ENCODE assay signal across 22 cellular contexts in the genomic region with DNA sequence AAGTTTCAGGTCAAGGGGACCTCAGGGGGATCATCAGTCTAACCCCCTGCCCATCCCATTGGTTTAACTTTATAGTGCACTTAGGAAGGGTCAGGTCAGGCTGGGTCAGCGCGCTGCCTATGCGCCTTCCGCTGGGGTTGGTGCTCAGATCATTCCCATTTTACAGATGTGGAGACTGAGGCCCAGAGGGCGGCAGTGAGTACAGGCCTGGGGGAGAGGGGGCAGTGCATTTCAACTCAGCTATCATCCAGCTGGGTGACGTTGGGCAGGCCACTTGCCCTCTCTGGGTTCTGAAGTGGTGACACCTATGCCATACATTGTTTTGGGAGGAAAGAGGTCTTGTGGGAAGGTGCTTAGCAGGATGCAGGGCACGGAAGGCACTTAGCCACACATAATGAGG.
DNase-seq lines count a peak whose midpoint lies in the region; ATAC-seq, FAIRE-seq and TF ChIP-seq lines count a peak whose summit lies in the region.
"Had no signal": no experiment of that assay in that cellular context is flagged by ENCODE, and none has a peak within 500 bp of the region (broad histone marks: within the 10 kb centered on the region; RNA-seq: fewer than 3 reads in every experiment).

No MANE protein-coding gene starts in this region.

- peaks cover 9 to 55% of the 10 kb centered on the region in 2 experiments; a peak in 4 of 5 replicates for H3K27me3 ChIP-seq in K562 (ENCODE audit: control insufficient read depth in 2 of 2, insufficient read depth in 2 of 2, low read length in 2 of 2)
- H3K27me3 ChIP-seq: BLaER1 treated with 17β-estradiol and CSF1 and Interleukin-3, amounts not matched to agents 10 nM and 100 nM had no signal

- BruUV-seq in K562 (replicated peaks; lab: Mats Ljungman, UMichigan): no TSS peak

- WGBS in K562 (ENCODE audit: insufficient coverage, low coverage, missing lambda C conversion rate): 4% methylated on average over 7 of the region's 7 CpGs

- H3K27me3 Mint-ChIP-seq in stimulated activated memory B cell treated with anti-CD40 and anti-IgM and Interleukin-4, amounts not matched to agents 10 μg/mL and 1 μg/mL and 100 μg/mL, for 72 hours: no peaks in the 10 kb centered on the region
- H3K27me3 Mint-ChIP-seq: B cell; CD4-positive, alpha-beta T cell had no signal

- no peaks in the 10 kb centered on the region for H3K4me1 ChIP-seq in K562 (replicated peaks in 1 of 2; ENCODE audit: control insufficient read depth in 2 of 2, insufficient read depth in 2 of 2, low read length in 2 of 2)
- no peaks in the 10 kb centered on the region for H3K4me1 ChIP-seq in kidney (ENCODE audit: control insufficient read depth in 1 of 2, insufficient read depth in 1 of 2, low read depth in 1 of 2, low read length in 2 of 2)
- H3K4me1 ChIP-seq: A549; BLaER1 treated with 17β-estradiol and CSF1 and Interleukin-3, amounts not matched to agents 10 nM and 100 nM; Caco-2 had no signal

- no peak for TF ChIP-seq POLR2A in K562 (conservative IDR thresholded peaks at IDR 0.05)

- H3K36me3 ChIP-seq in K562 (ENCODE audit: control insufficient read depth, insufficient read depth, low read length) (no peaks in the 10 kb centered on the region), kidney (ENCODE audit: control insufficient read depth in 1 of 2, insufficient read depth in 2 of 2, low read length in 2 of 2) (no peaks in the 10 kb centered on the region)
- H3K36me3 ChIP-seq: BLaER1 treated with 17β-estradiol and CSF1 and Interleukin-3, amounts not matched to agents 10 nM and 100 nM had no signal

- FAIRE-seq in K562 (lab: Jason Lieb, UNC) (no peak), kidney (lab: Jason Lieb, UNC) (no peak), urothelium cell line (lab: Jason Lieb, UNC) (peak; percentile 81)
- FAIRE-seq: A549, D721Med, G401.6, GM12891 had no signal

- intact Hi-C loops in left ventricle myocardium superior (cut with micrococcal nuclease) (no loop called here), Right ventricle myocardium inferior (cut with DNase I) (no loop called here), K562 (cut with micrococcal nuclease) (no loop called here), kidney (cut with DNase I) (no loop called here)

- peak; percentile 4 for DNase-seq in left ventricle myocardium superior
- DNase-seq in Right ventricle myocardium inferior (ENCODE audit: missing footprints): no peak
- DNase-seq in K562 (ENCODE audit: extremely low read depth in 1 of 4, low spot score in 3 of 4): no peak
- DNase-seq in kidney: peak; percentile 25
- DNase-seq in urothelium cell line (ENCODE audit: low spot score): no peak
- DNase-seq in activated CD4-positive, alpha-beta T cell treated with anti-CD3 and anti-CD28 coated beads for 4 hours: no peak
- DNase-seq: AML-193; Caco-2; Calu3; CD4-positive, alpha-beta T cell; CD8-positive, alpha-beta T cell; DMS79 treated with DMSO at 0.1 percent for 48 hours; GF-D8 had no signal

- no peak for TF ChIP-seq RAD21 in K562 (CRISPR knock-in tag; conservative IDR thresholded peaks at IDR 0.05 in 1 of 2, IDR thresholded peaks at IDR 0.05 in 1 of 2)

- POLR2A ChIA-PET in K562 (lab: Yijun Ruan, JAX): interaction anchor here (0.6 kb wide), 1 partner anchor 434 kb away, joined by 3 read pairs; no protein-coding TSS in a partner anchor

- no peaks in the 10 kb centered on the region for H3K4me1 Mint-ChIP-seq in stimulated activated memory B cell treated with anti-CD40 and anti-IgM and Interleukin-4, amounts not matched to agents 10 μg/mL and 1 μg/mL and 100 μg/mL, for 72 hours
- H3K4me1 Mint-ChIP-seq: B cell had no signal

- H3K27ac ChIP-seq in K562 (ENCODE audit: extremely low read depth, low read depth, low read length) (no peak overlapping the region), kidney (ENCODE audit: low read depth in 2 of 2, low read length in 2 of 2) (no peak overlapping the region)
- H3K27ac ChIP-seq: 22Rv1; A549; BLaER1 treated with 17β-estradiol and CSF1 and Interleukin-3, amounts not matched to agents 10 nM and 100 nM; C4-2B had no signal

- H3K9ac ChIP-seq in K562 (ENCODE audit: insufficient read depth in 1 of 2, low read depth in 2 of 2, low read length in 2 of 2) (no peak overlapping the region), kidney (ENCODE audit: low read length in 2 of 2) (no peak overlapping the region)
- H3K9ac ChIP-seq: BLaER1 treated with 17β-estradiol and CSF1 and Interleukin-3, amounts not matched to agents 10 nM and 100 nM had no signal

- CTCF ChIA-PET in K562 (lab: Yijun Ruan, JAX; ENCODE audit: low intra/inter-chr PET ratio): no interaction called here

- no peak for TF ChIP-seq EP300 in K562 (IDR thresholded peaks at IDR 0.05; ENCODE audit: low read length)

- no peaks in the 10 kb centered on the region for H3K79me2 ChIP-seq in K562 (ENCODE audit: control insufficient read depth, insufficient read depth, low read length)

- H3K4me3 Mint-ChIP-seq in stimulated activated memory B cell treated with anti-CD40 and anti-IgM and Interleukin-4, amounts not matched to agents 10 μg/mL and 1 μg/mL and 100 μg/mL, for 72 hours: no peak overlapping the region
- H3K4me3 Mint-ChIP-seq: B cell; CD4-positive, alpha-beta T cell; CD8-positive, alpha-beta T cell had no signal

- H3K9me3 Mint-ChIP-seq in stimulated activated memory B cell treated with anti-CD40 and anti-IgM and Interleukin-4, amounts not matched to agents 10 μg/mL and 1 μg/mL and 100 μg/mL, for 72 hours: no peaks in the 10 kb centered on the region
- H3K9me3 Mint-ChIP-seq: CD4-positive, alpha-beta T cell; CD8-positive, alpha-beta T cell had no signal

- peaks cover 10% of the 10 kb centered on the region for H3K36me3 Mint-ChIP-seq in stimulated activated memory B cell treated with anti-CD40 and anti-IgM and Interleukin-4, amounts not matched to agents 10 μg/mL and 1 μg/mL and 100 μg/mL, for 72 hours

- H3K27ac Mint-ChIP-seq in stimulated activated memory B cell treated with anti-CD40 and anti-IgM and Interleukin-4, amounts not matched to agents 10 μg/mL and 1 μg/mL and 100 μg/mL, for 72 hours: no peak overlapping the region
- H3K27ac Mint-ChIP-seq: B cell; CD4-positive, alpha-beta T cell; CD8-positive, alpha-beta T cell had no signal

- no peak overlapping the region for H3K4me2 ChIP-seq in K562 (ENCODE audit: insufficient read depth, low read length)
- H3K4me2 ChIP-seq: A549; BLaER1 treated with 17β-estradiol and CSF1 and Interleukin-3, amounts not matched to agents 10 nM and 100 nM had no signal

- ATAC-seq in left ventricle myocardium superior (no peak), Right ventricle myocardium inferior (no peak), K562 (no peak)
- ATAC-seq in stimulated activated memory B cell treated with anti-CD40 and anti-IgM and Interleukin-4, amounts not matched to agents 10 μg/mL and 1 μg/mL and 100 μg/mL, for 72 hours: no peak
- ATAC-seq: A549; CD8-positive, alpha-beta T cell had no signal

- TF ChIP-seq CTCF in K562 (IDR thresholded peaks at IDR 0.05 in 2 of 3, conservative IDR thresholded peaks at IDR 0.05 in 1 of 3; ENCODE audit: insufficient read depth in 2 of 3, low read depth in 1 of 3, low read length in 3 of 3): no peak
- TF ChIP-seq CTCF in kidney (IDR thresholded peaks at IDR 0.05; ENCODE audit: borderline replicate concordance, extremely low read depth, insufficient read depth): no peak

- H3K4me3 ChIP-seq in K562 (no peak overlapping the region), kidney (ENCODE audit: low read length in 2 of 2) (no peak overlapping the region)
- H3K4me3 ChIP-seq: A549; BLaER1 treated with 17β-estradiol and CSF1 and Interleukin-3, amounts not matched to agents 10 nM and 100 nM had no signal

- H3K9me1 ChIP-seq in K562 (ENCODE audit: control insufficient read depth, insufficient read depth, low read length): no peaks in the 10 kb centered on the region

- H3K9me3 ChIP-seq in K562 (replicated peaks; ENCODE audit: control insufficient read depth, insufficient read depth, low read depth, low read length) (no peaks in the 10 kb centered on the region), kidney (ENCODE audit: control insufficient read depth in 1 of 2, low read length in 2 of 2) (no peaks in the 10 kb centered on the region)
- H3K9me3 ChIP-seq: A549; BLaER1 treated with 17β-estradiol and CSF1 and Interleukin-3, amounts not matched to agents 10 nM and 100 nM; Caco-2 had no signal

- no peak overlapping the region for H2AFZ ChIP-seq in K562 (ENCODE audit: low read depth, low read length)

- 0 out of 2 replicates have a peak, but pooled peaks cover 7% of the 10 kb centered on the region for H4K20me1 ChIP-seq in K562 (replicated peaks; ENCODE audit: control insufficient read depth, insufficient read depth, low read length)
- H4K20me1 ChIP-seq: BLaER1 treated with 17β-estradiol and CSF1 and Interleukin-3, amounts not matched to agents 10 nM and 100 nM had no signal

- in situ Hi-C loops in K562 (cut with MboI): loop anchor here (10.0 kb wide), 2 partner anchors 265 to 735 kb away; no protein-coding TSS in a partner anchor

TF ChIP-seq in K562, 482 proteins besides CTCF, POLR2A, EP300 and RAD21 (continues in another document):
- TF ChIP-seq ZNF146 (CRISPR knock-in tag; IDR thresholded peaks at IDR 0.05; ENCODE audit: unreplicated experiment) (no peak), ZKSCAN1 (IDR thresholded peaks at IDR 0.05; ENCODE audit: low read depth, low read length) (no peak), PHF20 (IDR thresholded peaks at IDR 0.05; ENCODE audit: partially characterized antibody) (no peak), SMC3 (conservative IDR thresholded peaks at IDR 0.05; ENCODE audit: insufficient read depth, low read depth, low read length) (no peak), THRAP3 (IDR thresholded peaks at IDR 0.05; ENCODE audit: borderline replicate concordance) (no peak), NR2F6 (CRISPR knock-in tag; IDR thresholded peaks at IDR 0.05) (no peak), TAF7 (tag; IDR thresholded peaks at IDR 0.05) (no peak), ZNF165 (CRISPR knock-in tag; IDR thresholded peaks at IDR 0.05; ENCODE audit: borderline replicate concordance) (no peak)

Comparison
In these comparisons a context has a peak if more than half of its experiments do, and no peak if none do; other contexts are left out.
1. DNase-seq: peak in left ventricle myocardium superior (single experiment) and kidney (single experiment); none in Right ventricle myocardium inferior (single experiment), K562 (0 of 4), urothelium cell line (single experiment) and activated CD4-positive, alpha-beta T cell treated with anti-CD3 and anti-CD28 coated beads for 4 hours (0 of 2).